Comparison of ENCODE assay signal across 1 cellular context in genomic region chr1:167439301-167439988, GRCh38.
A peak's percentile ranks its signal among the peaks of the same experiment; 100 is the strongest.
TF ChIP-seq lines count a peak whose summit lies in the region.

No MANE protein-coding gene starts in this region.

TF ChIP-seq in HepG2, 621 proteins besides CTCF, POLR2A, EP300 and RAD21 (continued from another document):
- TF ChIP-seq GMEB2 (CRISPR knock-in tag; IDR thresholded peaks at IDR 0.05; ENCODE audit: low read depth) (no peak), JARID2 (CRISPR knock-in tag; IDR thresholded peaks at IDR 0.05; ENCODE audit: insufficient replicate concordance) (no peak), RFXAP (CRISPR knock-in tag; IDR thresholded peaks at IDR 0.05; ENCODE audit: borderline replicate concordance) (no peak), CCDC6 (CRISPR knock-in tag; IDR thresholded peaks at IDR 0.05) (peak; percentile 60; the same call in 1 of the 2 replicates), HOXA9 (CRISPR knock-in tag; IDR thresholded peaks at IDR 0.05; ENCODE audit: borderline replicate concordance) (0 out of 2 replicates have a peak, but pooled peaks have one; percentile 32), KDM3A (CRISPR knock-in tag; IDR thresholded peaks at IDR 0.05; ENCODE audit: low read depth) (no peak)
